Comparison of ENCODE assay signal across 1 cellular context in the genomic region with DNA sequence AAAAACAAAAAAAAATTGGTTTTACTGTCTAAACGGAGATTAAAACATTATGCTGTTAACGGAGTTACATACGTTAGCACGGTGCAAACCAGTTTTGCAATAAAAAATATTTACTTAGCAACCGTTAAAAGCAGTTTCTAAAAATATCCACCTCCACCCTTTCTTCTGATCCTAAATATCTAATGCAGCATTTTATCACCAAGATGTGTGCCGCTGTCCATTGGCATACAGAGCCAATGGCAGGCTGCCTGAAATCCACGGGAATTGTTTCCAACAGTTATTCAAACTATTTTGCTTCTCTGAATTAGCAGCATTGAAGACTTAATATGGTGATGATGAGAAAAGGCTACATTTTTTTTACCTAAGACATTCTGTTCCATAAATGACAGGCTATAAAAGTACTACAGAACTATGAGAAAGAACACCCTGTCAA.
A peak's percentile ranks its signal among the peaks of the same experiment; 100 is the strongest.
TF ChIP-seq lines count a peak whose summit lies in the region.

No MANE protein-coding gene starts in this region.

TF ChIP-seq in HEK293, 187 proteins besides CTCF, POLR2A, EP300 and RAD21 (continued from another document):
- TF ChIP-seq, protein P1, sequence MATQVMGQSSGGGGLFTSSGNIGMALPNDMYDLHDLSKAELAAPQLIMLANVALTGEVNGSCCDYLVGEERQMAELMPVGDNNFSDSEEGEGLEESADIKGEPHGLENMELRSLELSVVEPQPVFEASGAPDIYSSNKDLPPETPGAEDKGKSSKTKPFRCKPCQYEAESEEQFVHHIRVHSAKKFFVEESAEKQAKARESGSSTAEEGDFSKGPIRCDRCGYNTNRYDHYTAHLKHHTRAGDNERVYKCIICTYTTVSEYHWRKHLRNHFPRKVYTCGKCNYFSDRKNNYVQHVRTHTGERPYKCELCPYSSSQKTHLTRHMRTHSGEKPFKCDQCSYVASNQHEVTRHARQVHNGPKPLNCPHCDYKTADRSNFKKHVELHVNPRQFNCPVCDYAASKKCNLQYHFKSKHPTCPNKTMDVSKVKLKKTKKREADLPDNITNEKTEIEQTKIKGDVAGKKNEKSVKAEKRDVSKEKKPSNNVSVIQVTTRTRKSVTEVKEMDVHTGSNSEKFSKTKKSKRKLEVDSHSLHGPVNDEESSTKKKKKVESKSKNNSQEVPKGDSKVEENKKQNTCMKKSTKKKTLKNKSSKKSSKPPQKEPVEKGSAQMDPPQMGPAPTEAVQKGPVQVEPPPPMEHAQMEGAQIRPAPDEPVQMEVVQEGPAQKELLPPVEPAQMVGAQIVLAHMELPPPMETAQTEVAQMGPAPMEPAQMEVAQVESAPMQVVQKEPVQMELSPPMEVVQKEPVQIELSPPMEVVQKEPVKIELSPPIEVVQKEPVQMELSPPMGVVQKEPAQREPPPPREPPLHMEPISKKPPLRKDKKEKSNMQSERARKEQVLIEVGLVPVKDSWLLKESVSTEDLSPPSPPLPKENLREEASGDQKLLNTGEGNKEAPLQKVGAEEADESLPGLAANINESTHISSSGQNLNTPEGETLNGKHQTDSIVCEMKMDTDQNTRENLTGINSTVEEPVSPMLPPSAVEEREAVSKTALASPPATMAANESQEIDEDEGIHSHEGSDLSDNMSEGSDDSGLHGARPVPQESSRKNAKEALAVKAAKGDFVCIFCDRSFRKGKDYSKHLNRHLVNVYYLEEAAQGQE (tag by site-specific recombination; IDR thresholded peaks at IDR 0.05): peak; percentile 53; the same call in 1 of the 2 replicates
- TF ChIP-seq ZSCAN30 (tag by site-specific recombination; IDR thresholded peaks at IDR 0.05) (no peak), PRDM6 (tag by site-specific recombination; IDR thresholded peaks at IDR 0.05) (peak; percentile 28; the same call in 1 of the 2 replicates)
- TF ChIP-seq, protein P2, sequence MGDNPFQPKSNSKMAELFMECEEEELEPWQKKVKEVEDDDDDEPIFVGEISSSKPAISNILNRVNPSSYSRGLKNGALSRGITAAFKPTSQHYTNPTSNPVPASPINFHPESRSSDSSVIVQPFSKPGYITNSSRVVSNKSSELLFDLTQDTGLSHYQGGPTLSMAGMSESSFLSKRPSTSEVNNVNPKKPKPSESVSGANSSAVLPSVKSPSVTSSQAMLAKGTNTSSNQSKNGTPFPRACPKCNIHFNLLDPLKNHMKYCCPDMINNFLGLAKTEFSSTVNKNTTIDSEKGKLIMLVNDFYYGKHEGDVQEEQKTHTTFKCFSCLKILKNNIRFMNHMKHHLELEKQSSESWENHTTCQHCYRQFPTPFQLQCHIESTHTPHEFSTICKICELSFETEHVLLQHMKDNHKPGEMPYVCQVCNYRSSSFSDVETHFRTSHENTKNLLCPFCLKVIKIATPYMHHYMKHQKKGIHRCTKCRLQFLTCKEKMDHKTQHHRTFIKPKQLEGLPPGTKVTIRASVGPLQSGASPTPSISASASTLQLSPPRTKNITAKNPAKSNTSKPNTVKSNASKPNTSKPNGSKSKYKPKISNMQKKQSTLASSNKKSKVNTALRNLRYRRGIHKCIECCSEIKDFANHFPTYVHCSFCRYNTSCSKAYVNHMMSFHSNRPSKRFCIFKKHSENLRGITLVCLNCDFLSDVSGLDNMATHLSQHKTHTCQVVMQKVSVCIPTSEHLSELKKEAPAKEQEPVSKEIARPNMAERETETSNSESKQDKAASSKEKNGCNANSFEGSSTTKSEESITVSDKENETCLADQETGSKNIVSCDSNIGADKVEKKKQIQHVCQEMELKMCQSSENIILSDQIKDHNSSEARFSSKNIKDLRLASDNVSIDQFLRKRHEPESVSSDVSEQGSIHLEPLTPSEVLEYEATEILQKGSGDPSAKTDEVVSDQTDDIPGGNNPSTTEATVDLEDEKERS (tag by site-specific recombination; IDR thresholded peaks at IDR 0.05): no peak
